Comparison of ENCODE assay signal across 23 cellular contexts in the genomic region with DNA sequence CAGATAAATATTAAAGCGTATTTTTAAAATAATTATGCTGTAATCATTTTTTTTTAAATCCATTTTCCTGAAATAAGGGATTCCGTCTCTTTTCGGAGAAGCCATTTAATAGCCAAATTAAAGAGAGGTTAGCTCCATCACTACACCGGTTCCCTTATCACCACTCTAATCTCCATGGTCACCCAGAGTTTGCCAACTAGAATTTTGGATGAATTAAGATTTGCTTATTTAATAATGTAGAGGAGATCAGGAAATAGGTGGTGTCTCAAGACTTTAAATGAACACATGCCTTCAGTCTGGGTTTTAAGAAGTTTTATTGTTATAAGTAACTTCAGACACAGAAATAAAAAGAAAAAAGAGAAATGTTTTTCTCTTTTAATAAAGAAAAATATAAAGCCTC.
A peak's percentile ranks its signal among the peaks of the same experiment; 100 is the strongest.
DNase-seq lines count a peak whose midpoint lies in the region; ATAC-seq, FAIRE-seq and TF ChIP-seq lines count a peak whose summit lies in the region.
"Had no signal": no experiment of that assay in that cellular context is flagged by ENCODE, and none has a peak within 500 bp of the region (broad histone marks: within the 10 kb centered on the region; RNA-seq: fewer than 3 reads in every experiment).

No MANE protein-coding gene starts in this region.

- no peak overlapping the region for H3K4me3 ChIP-seq in kidney (ENCODE audit: low read length in 2 of 2)
- no peak overlapping the region for H3K4me3 ChIP-seq in stomach smooth muscle (ENCODE audit: low read length in 2 of 2)
- H3K4me3 ChIP-seq: cardiac muscle cell, gastrocnemius medialis had no signal

- DNase-seq in left ventricle myocardium superior (no peak), Right ventricle myocardium superior (no peak), kidney (no peak), T1000 (lab: John Stamatoyannopoulos, UW) (no peak), G401 (ENCODE audit: low spot score) (no peak)
- DNase-seq: activated CD4-positive, alpha-beta T cell treated with anti-CD3 and anti-CD28 coated beads for 48 hours; activated naive CD4-positive, alpha-beta T cell treated with anti-CD3 and anti-CD28 coated beads for 36 hours; activated T-cell treated with anti-CD3 and anti-CD28 coated beads, Interleukin-2, amount 50 U/mL, for 72 hours; amniotic stem cell; erythroblast; gastrocnemius medialis; mammary epithelial cell; NCI-H2081 treated with DMSO at 0.1 percent for 48 hours; SIG-M5; stimulated activated CD4-positive, alpha-beta T cell treated with anti-CD3 and anti-CD28 coated beads, Interleukin-15, amount 100 ng/mL, for 24 hours; T-helper 17 cell had no signal

- no peak for FAIRE-seq in kidney (lab: Jason Lieb, UNC)
- FAIRE-seq: H54 had no signal

- ATAC-seq in left ventricle myocardium superior (peak; percentile 28), Right ventricle myocardium superior (ENCODE audit: poor library complexity) (no peak), GM18505 (IDR thresholded peaks at IDR 0.05; ENCODE audit: unreplicated experiment) (no peak), HG03196 (IDR thresholded peaks at IDR 0.05; ENCODE audit: unreplicated experiment) (no peak)
- ATAC-seq: activated T-cell treated with anti-CD3 and anti-CD28 coated beads, Interleukin-2, amount 50 U/mL, for 72 hours; PC-3; T-helper 17 cell had no signal

- in situ Hi-C loops in G401 (cut with HindIII; ENCODE audit: low sequenced_read_pairs): no loop called here

- H3K9me3 ChIP-seq in kidney (ENCODE audit: control insufficient read depth in 1 of 2, low read length in 2 of 2): no peaks in the 10 kb centered on the region
- peaks cover 0 to under 1% of the 10 kb centered on the region in 2 donors for H3K9me3 ChIP-seq in stomach smooth muscle (ENCODE audit: control insufficient read depth in 2 of 2, low read length in 2 of 2)
- H3K9me3 ChIP-seq: gastrocnemius medialis had no signal

- peaks cover 3 to 4% of the 10 kb centered on the region in 2 donors for H3K4me1 ChIP-seq in kidney (ENCODE audit: control insufficient read depth in 1 of 2, insufficient read depth in 1 of 2, low read depth in 1 of 2, low read length in 2 of 2)
- H3K4me1 ChIP-seq in stomach smooth muscle (ENCODE audit: control insufficient read depth, insufficient read depth, low read length): peaks cover 9% of the 10 kb centered on the region
- H3K4me1 ChIP-seq: gastrocnemius medialis had no signal

- H3K36me3 ChIP-seq in kidney (ENCODE audit: control insufficient read depth in 1 of 2, insufficient read depth in 2 of 2, low read length in 2 of 2) (no peaks in the 10 kb centered on the region), stomach smooth muscle (ENCODE audit: control insufficient read depth in 2 of 2, insufficient read depth in 2 of 2, low read length in 2 of 2) (no peaks in the 10 kb centered on the region)
- H3K36me3 ChIP-seq: cardiac muscle cell, gastrocnemius medialis had no signal

- intact Hi-C loops in left ventricle myocardium superior (cut with micrococcal nuclease) (no loop called here), Right ventricle myocardium superior (cut with DNase I) (no loop called here), kidney (cut with DNase I) (no loop called here)

- no peaks in the 10 kb centered on the region for H3K27me3 ChIP-seq in stomach smooth muscle (ENCODE audit: control insufficient read depth in 1 of 2, insufficient read depth in 2 of 2, low read length in 2 of 2)
- H3K27me3 ChIP-seq: cardiac muscle cell, gastrocnemius medialis had no signal

- H3K9ac ChIP-seq in kidney (ENCODE audit: low read length in 2 of 2) (no peak overlapping the region), stomach smooth muscle (ENCODE audit: low read length in 2 of 2) (no peak overlapping the region)

- no peak for TF ChIP-seq POLR2A in GM18505 (IDR thresholded peaks at IDR 0.05; ENCODE audit: borderline replicate concordance, extremely low read depth, insufficient read depth, insufficient read length)

- TF ChIP-seq CTCF in kidney (IDR thresholded peaks at IDR 0.05; ENCODE audit: borderline replicate concordance, extremely low read depth, insufficient read depth): no peak

- peak overlapping the region; percentile 4 to 59 for H3K27ac ChIP-seq in kidney (ENCODE audit: low read depth in 2 of 2, low read length in 2 of 2)
- H3K27ac ChIP-seq in stomach smooth muscle (ENCODE audit: low read length): peak overlapping the region; percentile 1
- H3K27ac ChIP-seq: cardiac muscle cell, HL-60 had no signal
